ENCODE assay signal across 2 cellular contexts in genomic region chr16:22194707-22195444, GRCh38.
TF ChIP-seq lines count a peak whose summit lies in the region.

No MANE protein-coding gene starts in this region.

TF ChIP-seq in A549, 52 proteins besides CTCF, POLR2A, EP300 and RAD21:
- TF ChIP-seq MAZ (IDR thresholded peaks at IDR 0.05; ENCODE audit: borderline replicate concordance, low read depth, low read length) = no peak
- TF ChIP-seq RCOR1 (IDR thresholded peaks at IDR 0.05; ENCODE audit: low read depth, low read length) = no peak
- TF ChIP-seq ZC3H11A (IDR thresholded peaks at IDR 0.05) = no peak
- no peak for TF ChIP-seq POLR2AphosphoS2 (conservative IDR thresholded peaks at IDR 0.05; ENCODE audit: low read length)
- no peak for TF ChIP-seq EHF (CRISPR knock-in tag; IDR thresholded peaks at IDR 0.05)
- TF ChIP-seq CHD4 (IDR thresholded peaks at IDR 0.05; ENCODE audit: borderline replicate concordance) = no peak
- TF ChIP-seq NR3C1 (IDR thresholded peaks at IDR 0.05) = no peak
- TF ChIP-seq BHLHE40 (IDR thresholded peaks at IDR 0.05; ENCODE audit: low read depth, low read length) = no peak
- no peak for TF ChIP-seq MAFK (IDR thresholded peaks at IDR 0.05; ENCODE audit: partially characterized antibody)
- no peak for TF ChIP-seq HDAC2 (IDR thresholded peaks at IDR 0.05)
- no peak for TF ChIP-seq KDM1A (IDR thresholded peaks at IDR 0.05; ENCODE audit: low read depth)
- TF ChIP-seq FOSB (CRISPR knock-in tag; IDR thresholded peaks at IDR 0.05) = no peak
- no peak for TF ChIP-seq E2F6 (IDR thresholded peaks at IDR 0.05; ENCODE audit: borderline replicate concordance, low read depth)
- TF ChIP-seq SMC3 (IDR thresholded peaks at IDR 0.05) = no peak
- TF ChIP-seq CEBPB (IDR thresholded peaks at IDR 0.05) = no peak
- no peak for TF ChIP-seq ZSCAN20 (CRISPR knock-in tag; IDR thresholded peaks at IDR 0.05)
- no peak for TF ChIP-seq HMGXB4 (CRISPR knock-in tag; IDR thresholded peaks at IDR 0.05; ENCODE audit: borderline replicate concordance)
- no peak for TF ChIP-seq RNF2 (IDR thresholded peaks at IDR 0.05; ENCODE audit: borderline replicate concordance, low read depth)

TF ChIP-seq in K562, 482 proteins besides CTCF, POLR2A, EP300 and RAD21:
- TF ChIP-seq KHSRP (IDR thresholded peaks at IDR 0.05) (no peak), EGR1 (conservative IDR thresholded peaks at IDR 0.05) (peak; percentile 47), CLOCK (CRISPR knock-in tag; IDR thresholded peaks at IDR 0.05; ENCODE audit: borderline replicate concordance) (no peak), ZKSCAN1 (IDR thresholded peaks at IDR 0.05; ENCODE audit: low read depth, low read length) (peak; percentile 98), ETV6 (IDR thresholded peaks at IDR 0.05; ENCODE audit: borderline replicate concordance in 1 of 2, low read depth in 2 of 2, low read length in 1 of 2) (no peak), ETV6 (CRISPR knock-in tag; IDR thresholded peaks at IDR 0.05; ENCODE audit: borderline replicate concordance) (no peak), FOXJ2 (tag; IDR thresholded peaks at IDR 0.05) (no peak), ZNF174 (CRISPR knock-in tag; IDR thresholded peaks at IDR 0.05) (no peak), ID3 (CRISPR knock-in tag; IDR thresholded peaks at IDR 0.05) (no peak), ID3 (tag; IDR thresholded peaks at IDR 0.05) (peak; percentile 85; the same call in 1 of the 2 replicates), ZNF124 (CRISPR knock-in tag; IDR thresholded peaks at IDR 0.05) (no peak), VEZF1 (CRISPR knock-in tag; IDR thresholded peaks at IDR 0.05) (no peak), HEY1 (CRISPR knock-in tag; IDR thresholded peaks at IDR 0.05; ENCODE audit: borderline replicate concordance) (no peak), DLX4 (CRISPR knock-in tag; IDR thresholded peaks at IDR 0.05) (no peak), ZNF589 (CRISPR knock-in tag; IDR thresholded peaks at IDR 0.05; ENCODE audit: low read depth) (no peak), ZFX (CRISPR knock-in tag; IDR thresholded peaks at IDR 0.05) (no peak), MEIS2 (IDR thresholded peaks at IDR 0.05; ENCODE audit: partially characterized antibody) (peak; percentile 3), SPI1 (IDR thresholded peaks at IDR 0.05; ENCODE audit: borderline replicate concordance, low read depth, low read length) (peak; percentile 52; the same call in 1 of the 2 replicates), NCOA6 (IDR thresholded peaks at IDR 0.05) (no peak), MTA2 (IDR thresholded peaks at IDR 0.05; ENCODE audit: low read depth) (no peak), ZMIZ1 (IDR thresholded peaks at IDR 0.05; ENCODE audit: low read depth in 2 of 2, low read length in 2 of 2) (no peak), DDX20 (tag; IDR thresholded peaks at IDR 0.05; ENCODE audit: low read depth) (no peak)
